Comparison of ENCODE assay signal across 8 cellular contexts in the genomic region with DNA sequence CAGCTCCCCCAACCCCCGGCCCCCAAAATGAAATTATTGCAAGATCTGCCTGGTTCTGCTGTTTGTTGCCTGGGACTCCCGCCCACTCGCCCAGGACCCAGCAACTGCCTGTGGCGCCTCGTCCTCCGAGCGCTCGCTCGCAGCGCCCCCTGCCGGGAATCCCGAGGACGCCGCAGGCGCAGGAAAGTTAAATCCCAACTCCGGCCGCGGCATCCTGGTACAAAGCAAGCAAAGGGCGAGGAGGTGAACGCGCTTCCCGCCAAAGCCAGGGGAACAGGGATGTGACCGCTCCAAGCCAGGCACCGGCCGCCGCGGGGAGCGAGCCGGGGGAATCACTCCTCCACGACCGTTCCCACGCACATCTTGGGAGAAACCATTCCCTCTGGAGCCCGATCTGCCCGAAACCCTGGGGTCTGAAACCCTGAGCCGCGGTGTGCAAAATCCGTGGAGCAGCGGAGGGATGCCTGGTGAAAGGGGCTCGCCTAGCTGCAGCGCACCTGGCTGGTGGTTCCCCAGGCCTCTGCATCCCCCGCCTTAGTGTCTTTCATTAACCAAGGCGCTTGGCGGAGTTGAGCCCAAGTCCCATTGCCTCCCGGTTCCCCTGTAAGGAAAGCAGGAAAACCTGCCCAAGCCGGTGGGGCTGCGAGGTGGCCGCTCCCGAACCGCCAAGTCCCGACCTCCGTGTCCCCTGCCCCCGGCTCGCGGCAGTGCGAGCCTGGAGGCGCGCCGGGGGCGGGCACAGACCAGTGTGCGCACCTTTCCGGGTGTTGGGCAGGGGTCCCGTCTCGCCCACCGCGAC. TPM values are rescaled to one million over a fixed set of nuclear protein-coding genes. Genes with fewer than 3 reads are reported as not detected.
A peak's percentile ranks its signal among the peaks of the same experiment; 100 is the strongest.
DNase-seq lines count a peak whose midpoint lies in the region; ATAC-seq and FAIRE-seq lines count a peak whose summit lies in the region.

No MANE protein-coding gene starts in this region.

- DNase-seq in activated CD4-positive, alpha-beta T cell treated with anti-CD3 and anti-CD28 coated beads for 24 hours (ENCODE audit: low read depth in 2 of 2), result peak; percentile 18 to 32
- DNase-seq in activated CD4-positive, alpha-beta T cell treated with anti-CD3 and anti-CD28 coated beads for 1 hour, result no peak
- DNase-seq in NCI-H510A treated with DMSO at 0.1 percent for 48 hours (lab: John Stamatoyannopoulos, UW), result peak; percentile 88
- DNase-seq in activated naive CD4-positive, alpha-beta T cell treated with anti-CD3 and anti-CD28 coated beads, Interleukin-2, amount 50 U/mL, for 16 hours, result peak; percentile 24
- DNase-seq in Right ventricle myocardium inferior (ENCODE audit: missing footprints), result peak; percentile 89
- DNase-seq in occipital lobe (lab: John Stamatoyannopoulos, UW), result peak; percentile 78
- DNase-seq in urothelium cell line (ENCODE audit: low spot score), result peak; percentile 87

- intact Hi-C loops in Right ventricle myocardium inferior (cut with DNase I), result loop anchor here (1.0 to 10.0 kb wide), 3 partner anchors 90 to 256 kb away; no protein-coding TSS in a partner anchor

- FAIRE-seq in urothelium cell line (lab: Jason Lieb, UNC), result peak; percentile 86

- ATAC-seq in HG02798 (IDR thresholded peaks at IDR 0.05; ENCODE audit: poor library complexity, unreplicated experiment), result peak; percentile 76
- peak; percentile 80 for ATAC-seq in Right ventricle myocardium inferior

RNA-seq across cellular contexts. Expression of a gene that starts 1.2 kb away (rescaled TPM):
- total RNA-seq in Right ventricle myocardium inferior (28.6 TPM), occipital lobe (11.2 TPM)
